8 cellular contexts compared by ENCODE assay signal in genomic region chr9:105064248-105065118, GRCh38.
DNase-seq lines count a peak whose midpoint lies in the region; ATAC-seq, FAIRE-seq and TF ChIP-seq lines count a peak whose summit lies in the region.

No MANE protein-coding gene starts in this region.

- in situ Hi-C loops in brain microvascular endothelial cell (cut with HindIII; ENCODE audit: low pct_ligation_motif_present, low sequenced_read_pairs) = no loop called here
- in situ Hi-C loops in gastrocnemius medialis (cut with MboI; ENCODE audit: low sequenced_read_pairs in 4 of 4) = loop anchor here in 1 of 4 donors (10.0 kb wide), 1 partner anchor 200 kb away; no protein-coding TSS in a partner anchor

- ATAC-seq in HG02678 (IDR thresholded peaks at IDR 0.05; ENCODE audit: unreplicated experiment) (peak; percentile 64), gastrocnemius medialis (peak; percentile 95), GM19455 (IDR thresholded peaks at IDR 0.05; ENCODE audit: unreplicated experiment) (no peak)

- FAIRE-seq in GM12892 (lab: Jason Lieb, UNC) = no peak

- H3K36me3 ChIP-seq in brain microvascular endothelial cell (replicated peaks) (no peaks in the 10 kb centered on the region), iPS-20b (ENCODE audit: insufficient read depth, low read depth, low read length) (no peaks in the 10 kb centered on the region), gastrocnemius medialis (no peaks in the 10 kb centered on the region)

- peak overlapping the region; percentile 98 for H3K27ac ChIP-seq in brain microvascular endothelial cell
- H3K27ac ChIP-seq in iPS-20b (ENCODE audit: low read length) = peak overlapping the region; percentile 5
- peak overlapping the region; percentile 84 to 92 (median 87) for H3K27ac ChIP-seq in gastrocnemius medialis

- H3K9me3 ChIP-seq in iPS-20b (ENCODE audit: insufficient read depth, low read depth, low read length) (no peaks in the 10 kb centered on the region), gastrocnemius medialis (no peaks in the 10 kb centered on the region)

- TF ChIP-seq CTCF in brain microvascular endothelial cell (IDR thresholded peaks at IDR 0.05; ENCODE audit: low read depth, low read length, missing control alignments) (peak; percentile 6), gastrocnemius medialis (IDR thresholded peaks at IDR 0.05 in 4 of 5, conservative IDR thresholded peaks at IDR 0.05 in 1 of 5) (peak in 2 of 5 experiments; percentile 14 to 22)

- no peak overlapping the region for H3K4me3 ChIP-seq in brain microvascular endothelial cell (ENCODE audit: low read depth, low read length)
- H3K4me3 ChIP-seq in iPS-20b (ENCODE audit: low read length) = no peak overlapping the region
- H3K4me3 ChIP-seq in gastrocnemius medialis = peak overlapping the region in 3 of 4 donors; percentile 17 to 33 (median 17)

- DNase-seq in CMK (ENCODE audit: low read depth) (peak; percentile 49), NCI-H526 (lab: John Stamatoyannopoulos, UW) (peak; percentile 22 to 68), brain microvascular endothelial cell (peak; percentile 97), gastrocnemius medialis (peak; percentile 94 to 98), GM12892 (ENCODE audit: insufficient read length) (no peak)

- TF ChIP-seq POLR2A in gastrocnemius medialis (IDR thresholded peaks at IDR 0.05) (peak; percentile 47 to 74), GM12892 (IDR thresholded peaks at IDR 0.05; ENCODE audit: low read depth, low read length) (no peak)

- no peak overlapping the region for H3K9ac ChIP-seq in iPS-20b (ENCODE audit: low read depth, low read length)

- H3K4me1 ChIP-seq in iPS-20b (ENCODE audit: insufficient read depth, low read length) (peaks cover 7% of the 10 kb centered on the region; the same call in 1 of the 2 replicates), gastrocnemius medialis (peaks cover 21 to 24% of the 10 kb centered on the region in 2 donors)

- no peaks in the 10 kb centered on the region for H3K27me3 ChIP-seq in brain microvascular endothelial cell (replicated peaks)
- H3K27me3 ChIP-seq in iPS-20b (ENCODE audit: insufficient read depth, low read length) = no peaks in the 10 kb centered on the region
- H3K27me3 ChIP-seq in gastrocnemius medialis = no peaks in the 10 kb centered on the region

- intact Hi-C loops in gastrocnemius medialis (cut with DNase I; ENCODE audit: low total_unique reads) = loop anchor here (1.0 to 5.0 kb wide), 7 partner anchors 52 to 196 kb away; partner anchors contain the start of gene SLC44A1

Comparison
In these comparisons a context has a peak if more than half of its experiments do, and no peak if none do; other contexts are left out.
1. H3K27ac ChIP-seq: peak in every context shown above with its lines; median percentile 98 in brain microvascular endothelial cell; 87 in gastrocnemius medialis; 5 in iPS-20b.
2. H3K4me3 ChIP-seq: peak in gastrocnemius medialis (3 of 4); none in brain microvascular endothelial cell (single experiment) and iPS-20b (single experiment).